Comparison of ENCODE assay signal across 23 cellular contexts in the genomic region with DNA sequence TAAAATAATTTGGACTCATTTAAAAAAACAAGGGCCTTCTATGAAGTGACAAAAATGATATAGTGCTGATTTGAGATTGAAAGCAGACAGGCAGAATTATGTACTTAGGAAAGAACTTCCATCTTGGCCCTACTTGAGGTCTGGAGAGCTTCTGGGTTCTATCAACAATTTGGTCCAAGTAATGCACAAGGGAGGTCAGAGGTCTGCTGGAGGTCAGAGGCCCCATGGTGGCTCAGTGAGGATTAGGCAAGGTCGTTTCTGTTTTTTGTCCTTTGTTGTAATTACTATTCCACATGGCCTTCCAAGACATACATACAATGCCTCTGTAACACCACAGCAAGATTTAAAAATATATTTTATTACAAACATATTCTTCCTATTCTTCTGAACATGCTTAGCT.
"Had no signal": no experiment of that assay in that cellular context is flagged by ENCODE, and none has a peak within 500 bp of the region (broad histone marks: within the 10 kb centered on the region; RNA-seq: fewer than 3 reads in every experiment).

No MANE protein-coding gene starts in this region.

- H3K4me2 ChIP-seq: hepatocyte had no signal

- DNase-seq: activated CD4-positive, alpha-beta T cell treated with anti-CD3 and anti-CD28 coated beads for 4 hours; activated CD4-positive, alpha-beta T cell treated with anti-CD3 and anti-CD28 coated beads, Interleukin-2, amount 50 U/mL, for 4 hours; activated naive CD4-positive, alpha-beta T cell; activated T-cell treated with anti-CD3 and anti-CD28 coated beads for 4 hours; activated T-cell treated with anti-CD3 and anti-CD28 coated beads, Interleukin-2, amount 50 U/mL, for 72 hours; caudate nucleus; endodermal cell; glutamatergic neuron; islet precursor cell; naive B cell; stimulated activated CD4-positive, alpha-beta T cell treated with anti-CD3 and anti-CD28 coated beads, Interleukin-12 subunit alpha, Interleukin-12 subunit beta, amount 100 ng/mL, for 4 hours; stimulated activated CD4-positive, alpha-beta T cell treated with anti-CD3 and anti-CD28 coated beads, Interleukin-4, amount 100 ng/mL, for 24 hours; stimulated activated naive CD8-positive, alpha-beta T cell treated with anti-CD3 and anti-CD28 coated beads, Interleukin-15, amount 100 ng/mL, for 72 hours; substantia nigra; T-cell; thyroid gland; upper lobe of left lung had no signal

- H3K4me1 ChIP-seq: esophagus muscularis mucosa, right atrium auricular region, thyroid gland had no signal

- H3K79me2 ChIP-seq: hepatocyte, parathyroid adenoma had no signal

- H3K27me3 ChIP-seq: esophagus muscularis mucosa, hepatocyte, right atrium auricular region, thyroid gland, upper lobe of left lung had no signal

- H3K9me3 ChIP-seq: esophagus muscularis mucosa, right atrium auricular region, thyroid gland, upper lobe of left lung had no signal

- H3K9ac ChIP-seq: parathyroid adenoma had no signal

- H2AFZ ChIP-seq: hepatocyte had no signal

- H3K4me3 ChIP-seq: esophagus muscularis mucosa, hepatocyte, right atrium auricular region, thyroid gland, upper lobe of left lung had no signal

- H3K27ac ChIP-seq: esophagus muscularis mucosa, hepatocyte, parathyroid adenoma, right atrium auricular region, thyroid gland, upper lobe of left lung had no signal

- H3K36me3 ChIP-seq: esophagus muscularis mucosa, right atrium auricular region, thyroid gland, upper lobe of left lung had no signal

- ATAC-seq: activated naive CD4-positive, alpha-beta T cell treated with anti-CD3 and anti-CD28 coated beads, Interleukin-2, amount 50 U/mL, for 72 hours; activated T-cell treated with anti-CD3 and anti-CD28 coated beads, Interleukin-2, amount 50 U/mL, for 72 hours; stimulated activated effector memory CD8-positive, alpha-beta T cell treated with anti-CD3 and anti-CD28 coated beads, Interleukin-12 subunit alpha, Interleukin-12 subunit beta, amount 100 ng/mL, for 72 hours; stimulated activated naive CD8-positive, alpha-beta T cell treated with anti-CD3 and anti-CD28 coated beads, Interleukin-15, amount 100 ng/mL, for 72 hours; T-cell had no signal
